2 cellular contexts compared by ENCODE assay signal in the genomic region with DNA sequence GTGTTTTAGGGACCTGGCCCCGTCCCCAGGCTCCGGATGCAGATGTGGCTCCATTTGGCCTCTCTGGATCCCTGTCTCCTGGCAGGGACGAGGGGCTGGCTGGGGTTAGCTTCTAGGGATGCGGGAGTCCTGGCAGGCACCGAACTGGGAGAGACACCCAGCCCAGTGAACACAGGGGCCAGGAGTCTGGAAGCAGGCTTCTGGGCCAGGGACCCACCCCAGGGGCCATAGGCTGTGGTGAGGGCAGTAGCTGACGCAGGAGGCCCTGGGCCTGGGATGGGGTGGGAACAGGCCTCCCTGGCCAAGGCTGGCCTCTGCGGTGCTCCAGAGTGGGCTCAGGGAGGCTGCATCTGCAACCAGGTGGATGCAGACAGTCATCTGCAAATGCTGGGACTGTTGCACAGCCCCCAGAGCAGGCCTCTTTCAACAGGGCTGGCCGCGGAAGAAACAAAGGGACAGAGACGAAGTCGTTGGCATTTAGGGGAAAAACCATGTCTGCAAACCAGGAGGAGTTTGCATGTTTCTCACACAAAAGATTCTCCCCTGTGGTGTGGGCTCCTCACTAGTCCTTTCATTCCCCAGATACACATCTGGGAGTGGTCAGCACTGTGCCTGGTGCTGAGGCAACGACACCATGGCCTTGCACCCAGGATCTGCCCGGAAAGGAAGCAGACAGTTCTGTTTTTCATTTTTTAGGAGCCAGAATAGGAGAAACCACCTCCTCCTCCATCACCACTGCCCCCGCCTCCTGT.
TF ChIP-seq lines count a peak whose summit lies in the region.

No MANE protein-coding gene starts in this region.

TF ChIP-seq in SK-N-SH, 30 proteins besides CTCF, POLR2A, EP300 and RAD21 (continued from another document):
- TF ChIP-seq REST (IDR thresholded peaks at IDR 0.05; ENCODE audit: low read depth, low read length): no peak
- no peak for TF ChIP-seq FOXM1 (IDR thresholded peaks at IDR 0.05; ENCODE audit: low read depth)
- no peak for TF ChIP-seq POLR2AphosphoS5 (IDR thresholded peaks at IDR 0.05; ENCODE audit: low read depth, low read length)
- no peak for TF ChIP-seq PBX3 (IDR thresholded peaks at IDR 0.05)
- no peak for TF ChIP-seq NFIC (IDR thresholded peaks at IDR 0.05; ENCODE audit: borderline replicate concordance)
- TF ChIP-seq TCF12 (IDR thresholded peaks at IDR 0.05): no peak
- no peak for TF ChIP-seq ELF1 (IDR thresholded peaks at IDR 0.05)
- TF ChIP-seq NRF1 (IDR thresholded peaks at IDR 0.05; ENCODE audit: low read depth, low read length): no peak

TF ChIP-seq in SK-N-SH treated with all-trans-retinoic acid at 6 μM for 48 hours, 23 proteins besides CTCF, POLR2A, EP300 and RAD21 (continued from another document):
- TF ChIP-seq, protein P1, sequence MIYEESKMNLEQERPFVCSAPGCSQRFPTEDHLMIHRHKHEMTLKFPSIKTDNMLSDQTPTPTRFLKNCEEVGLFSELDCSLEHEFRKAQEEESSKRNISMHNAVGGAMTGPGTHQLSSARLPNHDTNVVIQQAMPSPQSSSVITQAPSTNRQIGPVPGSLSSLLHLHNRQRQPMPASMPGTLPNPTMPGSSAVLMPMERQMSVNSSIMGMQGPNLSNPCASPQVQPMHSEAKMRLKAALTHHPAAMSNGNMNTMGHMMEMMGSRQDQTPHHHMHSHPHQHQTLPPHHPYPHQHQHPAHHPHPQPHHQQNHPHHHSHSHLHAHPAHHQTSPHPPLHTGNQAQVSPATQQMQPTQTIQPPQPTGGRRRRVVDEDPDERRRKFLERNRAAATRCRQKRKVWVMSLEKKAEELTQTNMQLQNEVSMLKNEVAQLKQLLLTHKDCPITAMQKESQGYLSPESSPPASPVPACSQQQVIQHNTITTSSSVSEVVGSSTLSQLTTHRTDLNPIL (CRISPR knock-in tag; IDR thresholded peaks at IDR 0.05; ENCODE audit: low read depth): no peak
- TF ChIP-seq ZC3H10 (CRISPR knock-in tag; IDR thresholded peaks at IDR 0.05): no peak
